8 cellular contexts compared by ENCODE assay signal in the genomic region with DNA sequence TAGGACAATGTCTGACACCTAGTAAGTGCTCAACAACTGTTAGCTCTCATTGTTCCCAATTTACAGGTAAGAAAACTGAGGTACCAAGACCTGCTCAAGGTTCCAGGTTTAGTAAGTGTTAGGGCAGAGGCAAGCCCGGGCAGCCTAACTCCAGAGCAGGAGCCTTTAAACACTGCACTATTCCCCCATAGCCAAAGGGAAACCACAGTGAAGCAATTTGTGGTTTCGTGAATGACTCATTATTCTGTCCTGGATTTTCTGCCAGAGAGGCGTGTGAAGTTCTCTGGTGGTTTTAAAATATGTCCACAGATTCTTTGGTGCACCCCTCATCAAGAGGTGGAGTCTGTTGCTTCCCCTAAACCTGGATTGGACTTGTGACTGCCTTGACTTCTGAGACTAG. TPM values are rescaled to one million over a fixed set of nuclear protein-coding genes. Genes with fewer than 3 reads are reported as not detected.
A peak's percentile ranks its signal among the peaks of the same experiment; 100 is the strongest.
DNase-seq lines count a peak whose midpoint lies in the region; ATAC-seq lines count a peak whose summit lies in the region.

No MANE protein-coding gene starts in this region.

- H3K4me3 ChIP-seq in SK-N-MC (peak overlapping the region; percentile 78), skeletal muscle cell (ENCODE audit: low read depth, low read length) (no peak overlapping the region)

- no peaks in the 10 kb centered on the region for H3K36me3 ChIP-seq in SK-N-MC (ENCODE audit: insufficient read depth, low read length)

- ATAC-seq in HG02970 (IDR thresholded peaks at IDR 0.05; ENCODE audit: low FRiP score, unreplicated experiment) (peak; percentile 58), esophagus mucosa (peak; percentile 95), left colon (no peak)

- no peak overlapping the region for H3K27ac ChIP-seq in SK-N-MC

- no peak overlapping the region for H3K9ac ChIP-seq in SK-N-MC (ENCODE audit: insufficient read length)

- DNase-seq in DMS 273 (lab: John Stamatoyannopoulos, UW; ENCODE audit: unreplicated experiment) (peak; percentile 38), DMS 273 treated with DMSO at 0.1 percent for 48 hours (lab: John Stamatoyannopoulos, UW) (no peak), SK-N-MC (ENCODE audit: low read depth, low spot score) (peak; percentile 45), skeletal muscle cell (ENCODE audit: low read depth) (peak; percentile 95), left colon (no peak), hippocampal formation (lab: John Stamatoyannopoulos, UW) (no peak)

- peaks cover 8% of the 10 kb centered on the region; the same call in 1 of the 2 replicates for H3K9me3 ChIP-seq in SK-N-MC (ENCODE audit: low read depth, low read length)

- intact Hi-C loops in left colon (cut with DNase I, micrococcal nuclease): no loop called here

RNA-seq across cellular contexts. Expression of gene MCC, which starts 1.0 kb away (rescaled TPM):
- total RNA-seq in esophagus mucosa (37.6 TPM), left colon (1 to 10 TPM; 1.9 to 4.3 TPM)

RNA-seq across cellular contexts. Expression of gene YTHDC2, which starts 24.2 kb away (rescaled TPM):
- total RNA-seq in esophagus mucosa (17.5 TPM), left colon (10 to 100 TPM; 22.3 to 23.2 TPM)

RNA-seq across cellular contexts. Expression of gene TSSK1B, which starts 54.5 kb away (rescaled TPM):
- total RNA-seq in esophagus mucosa: 0.48 TPM
- total RNA-seq in left colon: not detected

Comparison
In these comparisons a context has a peak if more than half of its experiments do, and no peak if none do; other contexts are left out.
1. DNase-seq: peak in DMS 273 (single experiment), SK-N-MC (single experiment) and skeletal muscle cell (single experiment); none in DMS 273 treated with DMSO at 0.1 percent for 48 hours (single experiment), left colon (0 of 2) and hippocampal formation (0 of 2).